Comparison of ENCODE assay signal across 8 cellular contexts in genomic region chr17:81514485-81514734, GRCh38. TPM values are rescaled to one million over a fixed set of nuclear protein-coding genes. Genes with fewer than 3 reads are reported as not detected.
DNase-seq lines count a peak whose midpoint lies in the region; ATAC-seq, FAIRE-seq and TF ChIP-seq lines count a peak whose summit lies in the region.

No MANE protein-coding gene starts in this region.

- peaks cover 90% of the 10 kb centered on the region for H3K79me2 ChIP-seq in GM12878 (ENCODE audit: control insufficient read depth, insufficient read depth, low read length)

- no peaks in the 10 kb centered on the region; the same call in 2 of the 3 replicates for H3K9me3 ChIP-seq in GM12878 (replicated peaks; ENCODE audit: control insufficient read depth, insufficient read depth, low read length)

- ATAC-seq in GM12878 (no peak), memory B cell (ENCODE audit: low read depth) (no peak), GM21515 (IDR thresholded peaks at IDR 0.05; ENCODE audit: unreplicated experiment) (no peak)

- POLR2A ChIA-PET in GM12878 (lab: Charles Lee) = interaction anchor here (2.1 kb wide), 1 partner anchor 38 kb away, joined by 7 read pairs; the partner anchor contains the start of gene FAAP100

- TF ChIP-seq CTCF in GM12878 (IDR thresholded peaks at IDR 0.05 in 2 of 3, conservative IDR thresholded peaks at IDR 0.05 in 1 of 3; ENCODE audit: control insufficient read depth in 2 of 3, extremely low read depth in 1 of 3, insufficient read depth in 1 of 3, low read depth in 3 of 3, low read length in 3 of 3) = no peak
- TF ChIP-seq CTCF in D721Med (IDR thresholded peaks at IDR 0.05; ENCODE audit: insufficient read depth, missing control alignments) = no peak

- H3K9me3 Mint-ChIP-seq in activated naive CD4-positive, alpha-beta T cell treated with anti-CD3 and anti-CD28 coated beads, Interleukin-2, amount 10 ng/mL, durations not matched to agents 7 days and 5 days = no peaks in the 10 kb centered on the region
- H3K9me3 Mint-ChIP-seq in memory B cell = no peaks in the 10 kb centered on the region

- BruUV-seq in GM12878 (replicated peaks; lab: Mats Ljungman, UMichigan) = no TSS peak

- intact Hi-C loops in GM12878 (cut with micrococcal nuclease; ENCODE audit: unreplicated experiment) = loop anchor here (10.0 kb wide), 1 partner anchor 260 kb away; no protein-coding TSS in a partner anchor

- H3K4me1 ChIP-seq in GM12878 (ENCODE audit: control insufficient read depth, insufficient read depth, low read length) (peaks cover 22% of the 10 kb centered on the region), urinary bladder (ENCODE audit: insufficient read depth) (no peaks in the 10 kb centered on the region)

- no peak overlapping the region for H2AFZ ChIP-seq in GM12878 (ENCODE audit: control insufficient read depth, low read depth, low read length)

- no peak for DNase-seq in activated naive CD4-positive, alpha-beta T cell treated with anti-CD3 and anti-CD28 coated beads, Interleukin-2, amount 10 ng/mL, durations not matched to agents 7 days and 5 days
- no peak for DNase-seq in activated naive CD4-positive, alpha-beta T cell treated with anti-CD3 and anti-CD28 coated beads, Interleukin-2, amount 50 U/mL, for 16 hours
- DNase-seq in GM12878 (ENCODE audit: low read depth, low spot score) (no peak), memory B cell (ENCODE audit: low spot score in 2 of 2) (peak; percentile 40 to 65), D721Med (ENCODE audit: insufficient read length, low spot score) (no peak), AG20443 (ENCODE audit: low spot score) (no peak)

- H3K27me3 Mint-ChIP-seq in activated naive CD4-positive, alpha-beta T cell treated with anti-CD3 and anti-CD28 coated beads, Interleukin-2, amount 10 ng/mL, durations not matched to agents 7 days and 5 days = peaks cover 3% of the 10 kb centered on the region
- no peaks in the 10 kb centered on the region for H3K27me3 Mint-ChIP-seq in memory B cell

- no peak for TF ChIP-seq EP300 in GM12878 (IDR thresholded peaks at IDR 0.05; ENCODE audit: borderline replicate concordance in 1 of 2, control insufficient read depth in 1 of 2, low read depth in 2 of 2, low read length in 2 of 2)

- peak overlapping the region; percentile 95 for H3K4me2 ChIP-seq in GM12878 (ENCODE audit: control insufficient read depth, insufficient read depth)

- TF ChIP-seq RAD21 in GM12878 (IDR thresholded peaks at IDR 0.05; ENCODE audit: insufficient read depth, low read depth, low read length) = no peak

- RAD21 ChIA-PET in GM12878 (lab: Charles Lee; ENCODE audit: unreplicated experiment) = no interaction called here

- H3K27me3 ChIP-seq in GM12878 (replicated peaks in 1 of 2; ENCODE audit: control insufficient read depth in 2 of 2, insufficient read depth in 2 of 2, low read length in 1 of 2) = no peaks in the 10 kb centered on the region

- SMC1A ChIA-PET in GM12878 (lab: Charles Lee; ENCODE audit: uncharacterized antibody, unreplicated experiment) = no interaction called here

- FAIRE-seq in GM12878 (lab: Jason Lieb, UNC) (no peak), D721Med (lab: Jason Lieb, UNC) (no peak)

- no CpG with 5 or more reads among the region's 34 CpGs for WGBS in GM12878 (ENCODE audit: insufficient coverage, insufficient replicate concordance, low lambda C conversion rate, missing lambda C conversion rate)
- 1% methylated on average over 33 of the region's 34 CpGs for WGBS in urinary bladder

- H3K9ac ChIP-seq in GM12878 (ENCODE audit: control insufficient read depth, insufficient read depth, low read length) = peak overlapping the region; percentile 87

- H4K20me1 ChIP-seq in GM12878 (ENCODE audit: control insufficient read depth, insufficient read depth) = peaks cover 7% of the 10 kb centered on the region

- peaks cover 29% of the 10 kb centered on the region for H3K36me3 Mint-ChIP-seq in activated naive CD4-positive, alpha-beta T cell treated with anti-CD3 and anti-CD28 coated beads, Interleukin-2, amount 10 ng/mL, durations not matched to agents 7 days and 5 days
- peaks cover 27% of the 10 kb centered on the region for H3K36me3 Mint-ChIP-seq in memory B cell

- H3K4me3 Mint-ChIP-seq in activated naive CD4-positive, alpha-beta T cell treated with anti-CD3 and anti-CD28 coated beads, Interleukin-2, amount 10 ng/mL, durations not matched to agents 7 days and 5 days = peak overlapping the region; percentile 90
- peak overlapping the region; percentile 88 for H3K4me3 Mint-ChIP-seq in memory B cell

- H3K4me1 Mint-ChIP-seq in activated naive CD4-positive, alpha-beta T cell treated with anti-CD3 and anti-CD28 coated beads, Interleukin-2, amount 10 ng/mL, durations not matched to agents 7 days and 5 days = peaks cover 28% of the 10 kb centered on the region
- H3K4me1 Mint-ChIP-seq in memory B cell = peaks cover 46% of the 10 kb centered on the region

- H3K36me3 ChIP-seq in GM12878 (ENCODE audit: control insufficient read depth in 2 of 2, insufficient read depth in 2 of 2, low read length in 1 of 2) = peaks cover 18 to 23% of the 10 kb centered on the region in 2 experiments
- H3K36me3 ChIP-seq in urinary bladder (ENCODE audit: insufficient read depth) = peaks cover 4% of the 10 kb centered on the region

- in situ Hi-C loops in GM12878 (cut with MboI) = no loop called here

- peak overlapping the region; percentile 93 for H3K27ac Mint-ChIP-seq in activated naive CD4-positive, alpha-beta T cell treated with anti-CD3 and anti-CD28 coated beads, Interleukin-2, amount 10 ng/mL, durations not matched to agents 7 days and 5 days
- peak overlapping the region; percentile 95 for H3K27ac Mint-ChIP-seq in memory B cell

- CTCF ChIA-PET in activated naive CD4-positive, alpha-beta T cell treated with anti-CD3 and anti-CD28 coated beads, Interleukin-2, amount 10 ng/mL, durations not matched to agents 7 days and 5 days (lab: Charles Lee) = interaction anchor here (1.0 kb wide), 1 partner anchor 30 kb away, joined by 3 read pairs; no protein-coding TSS in a partner anchor
- CTCF ChIA-PET in GM12878 (lab: Yijun Ruan, JAX) = no interaction called here

- no peak for TF ChIP-seq POLR2A in GM12878 (IDR thresholded peaks at IDR 0.05; ENCODE audit: low read depth, low read length)

- H3K27ac ChIP-seq in GM12878 (ENCODE audit: control insufficient read depth, insufficient read depth) = peak overlapping the region; percentile 100
- H3K27ac ChIP-seq in urinary bladder (ENCODE audit: low read depth) = peak overlapping the region; percentile 99

- H3K4me3 ChIP-seq in GM12878 = peak overlapping the region; percentile 87
- H3K4me3 ChIP-seq in urinary bladder (ENCODE audit: low read depth, low read length) = peak overlapping the region; percentile 81

RNA-seq across cellular contexts. Expression of gene ACTG1, which starts 1.8 kb away (rescaled TPM):
- total RNA-seq in GM12878 (2013; cell fraction: nucleolus; rRNA removed) = 961 and 1,180 TPM in 2 replicates
- 5,146 and 5,299 TPM in 2 replicates for total RNA-seq in GM12878 (2014; rRNA removed)
- total RNA-seq in GM12878 (2014; rRNA removed; fragmentation: Illumina TruSeq; extraction: Trizol) = 2,069 and 2,477 TPM in 2 replicates
- total RNA-seq in GM12878 (2021) = 5,806 and 6,105 TPM in 2 replicates
- polyA plus RNA-seq in GM12878 (2011; ENCODE audit: low read depth) = 2,827 TPM
- 466 and 810 TPM in 2 replicates for polyA plus RNA-seq in GM12878 (2011; rRNA removed)
- polyA plus RNA-seq in GM12878 (2011; cell fraction: cytosol; rRNA removed) = 2,470 and 3,258 TPM in 2 replicates
- 3,407 and 5,928 TPM in 2 replicates for polyA plus RNA-seq in GM12878 (2011; cell fraction: nucleus; rRNA removed)
- 4,353 and 5,466 TPM in 2 replicates for polyA plus RNA-seq in GM12878 (2012)
- 1,415 and 2,801 TPM in 2 replicates for polyA plus RNA-seq in GM12878 (2014; fragmentation: Illumina TruSeq; extraction: Trizol)
- polyA plus RNA-seq in GM12878 (2014; fragmentation: Nextera tagmentation; extraction: Ambion mirVana) = 1,000 to 10,000 TPM in 1 of 2 experiments, 100 to 1,000 TPM in 1; 969 to 1,906 TPM
- 4,499 and 5,417 TPM in 2 replicates for polyA plus RNA-seq in GM12878 (2014; rRNA removed)
- polyA plus RNA-seq in GM12878 (2016; fragmentation: Nextera tagmentation; extraction: Ambion mirVana) = 1,000 to 10,000 TPM; 4,621 to 4,893 TPM
- polyA minus RNA-seq in GM12878 (2011; rRNA and poly(A)+ RNA removed) = 709 and 994 TPM in 2 replicates
- polyA minus RNA-seq in GM12878 (2011; cell fraction: cytosol; rRNA and poly(A)+ RNA removed) = 871 and 986 TPM in 2 replicates
- polyA minus RNA-seq in GM12878 (2011; cell fraction: nucleus; rRNA and poly(A)+ RNA removed) = 602 and 1,073 TPM in 2 replicates
- 2,267 TPM for total RNA-seq in urinary bladder
- 2,840 TPM for polyA plus RNA-seq in urinary bladder

RNA-seq across cellular contexts. Expression of gene FSCN2, which starts 13.8 kb away (rescaled TPM):
- total RNA-seq in GM12878 (2013; cell fraction: nucleolus; rRNA removed) = 19.6 and 21.4 TPM in 2 replicates
- total RNA-seq in GM12878 (2014; rRNA removed) (1.2 and 1.8 TPM in 2 replicates), GM12878 (2014; rRNA removed; fragmentation: Illumina TruSeq; extraction: Trizol) (0.14 and 0.58 TPM in 2 replicates), GM12878 (2021) (2.1 and 2.7 TPM in 2 replicates), urinary bladder (0.69 TPM)
- not detected for polyA plus RNA-seq in GM12878 (2011; ENCODE audit: low read depth)
- polyA plus RNA-seq in GM12878 (2011; rRNA removed) (0.29 and 0.65 TPM in 2 replicates), GM12878 (2014; fragmentation: Illumina TruSeq; extraction: Trizol) (0.19 and 0.24 TPM in 2 replicates), GM12878 (2014; fragmentation: Nextera tagmentation; extraction: Ambion mirVana) (not detected), GM12878 (2014; rRNA removed) (1.9 and 2.0 TPM in 2 replicates), GM12878 (2016; fragmentation: Nextera tagmentation; extraction: Ambion mirVana) (under 1 TPM in 1 of 2 experiments, not detected in 1; 0.12 TPM), urinary bladder (0.43 TPM)
- 0.69 and 1.0 TPM in 2 replicates for polyA plus RNA-seq in GM12878 (2011; cell fraction: cytosol; rRNA removed)
- polyA plus RNA-seq in GM12878 (2011; cell fraction: nucleus; rRNA removed) = 6.3 and 7.2 TPM in 2 replicates
- 1.5 and 1.6 TPM in 2 replicates for polyA plus RNA-seq in GM12878 (2012)
- 0.44 and 2.2 TPM in 2 replicates for polyA minus RNA-seq in GM12878 (2011; rRNA and poly(A)+ RNA removed)
- 0.80 and 1.0 TPM in 2 replicates for polyA minus RNA-seq in GM12878 (2011; cell fraction: cytosol; rRNA and poly(A)+ RNA removed)
- polyA minus RNA-seq in GM12878 (2011; cell fraction: nucleus; rRNA and poly(A)+ RNA removed) = 3.7 and 4.2 TPM in 2 replicates

RNA-seq across cellular contexts. Expression of gene FAAP100, which starts 37.7 kb away (rescaled TPM):
- 86.7 and 99.0 TPM in 2 replicates for total RNA-seq in GM12878 (2013; cell fraction: nucleolus; rRNA removed)
- total RNA-seq in GM12878 (2014; rRNA removed) = 25.1 and 25.8 TPM in 2 replicates
- 8.1 and 12.2 TPM in 2 replicates for total RNA-seq in GM12878 (2014; rRNA removed; fragmentation: Illumina TruSeq; extraction: Trizol)
- 39.6 and 46.2 TPM in 2 replicates for total RNA-seq in GM12878 (2021)
- 6.6 TPM for polyA plus RNA-seq in GM12878 (2011; ENCODE audit: low read depth)
- 3.4 and 8.1 TPM in 2 replicates for polyA plus RNA-seq in GM12878 (2011; rRNA removed)
- polyA plus RNA-seq in GM12878 (2011; cell fraction: cytosol; rRNA removed) = 16.4 and 25.8 TPM in 2 replicates
- 52.4 and 74.0 TPM in 2 replicates for polyA plus RNA-seq in GM12878 (2011; cell fraction: nucleus; rRNA removed)
- polyA plus RNA-seq in GM12878 (2012) = 16.2 and 18.9 TPM in 2 replicates
- 1.4 and 5.2 TPM in 2 replicates for polyA plus RNA-seq in GM12878 (2014; fragmentation: Illumina TruSeq; extraction: Trizol)
- under 1 TPM; 0.11 to 0.49 TPM for polyA plus RNA-seq in GM12878 (2014; fragmentation: Nextera tagmentation; extraction: Ambion mirVana)
- 34.4 and 39.8 TPM in 2 replicates for polyA plus RNA-seq in GM12878 (2014; rRNA removed)
- 10 to 100 TPM; 22.0 to 26.8 TPM for polyA plus RNA-seq in GM12878 (2016; fragmentation: Nextera tagmentation; extraction: Ambion mirVana)
- polyA minus RNA-seq in GM12878 (2011; rRNA and poly(A)+ RNA removed) = 8.9 and 32.2 TPM in 2 replicates
- 13.6 and 14.8 TPM in 2 replicates for polyA minus RNA-seq in GM12878 (2011; cell fraction: cytosol; rRNA and poly(A)+ RNA removed)
- 36.3 and 44.7 TPM in 2 replicates for polyA minus RNA-seq in GM12878 (2011; cell fraction: nucleus; rRNA and poly(A)+ RNA removed)
- total RNA-seq in urinary bladder = 14.0 TPM
- 21.0 TPM for polyA plus RNA-seq in urinary bladder

Comparison
In these comparisons a context has a peak if more than half of its experiments do, and no peak if none do; other contexts are left out.
1. DNase-seq: peak in memory B cell (2 of 2); none in activated naive CD4-positive, alpha-beta T cell treated with anti-CD3 and anti-CD28 coated beads, Interleukin-2, amount 10 ng/mL, durations not matched to agents 7 days and 5 days (single experiment), activated naive CD4-positive, alpha-beta T cell treated with anti-CD3 and anti-CD28 coated beads, Interleukin-2, amount 50 U/mL, for 16 hours (single experiment), GM12878 (single experiment), D721Med (single experiment) and AG20443 (single experiment).